Comparison of ENCODE assay signal across 15 cellular contexts in genomic region chr2:207779523-207779922, GRCh38. TPM values are rescaled to one million over a fixed set of nuclear protein-coding genes. Genes with fewer than 3 reads are reported as not detected.
DNase-seq lines count a peak whose midpoint lies in the region; ATAC-seq and TF ChIP-seq lines count a peak whose summit lies in the region.
"Had no signal": no experiment of that assay in that cellular context is flagged by ENCODE, and none has a peak within 500 bp of the region (broad histone marks: within the 10 kb centered on the region; RNA-seq: fewer than 3 reads in every experiment).

No MANE protein-coding gene starts in this region.

- 88 to 91% methylated on average over 9 to 11 of the region's 11 CpGs for WGBS in endodermal cell (ENCODE audit: insufficient coverage in 1 of 2, insufficient read length in 1 of 2), 2 experiments

- H3K4me2 ChIP-seq in GM23338: no peak overlapping the region
- H3K4me2 ChIP-seq: BLaER1 treated with 17β-estradiol and CSF1 and Interleukin-3, amounts not matched to agents 10 nM and 100 nM had no signal

- H3K9me3 ChIP-seq in endodermal cell (ENCODE audit: control insufficient read depth, low read length): no peaks in the 10 kb centered on the region
- H3K9me3 ChIP-seq: BLaER1 treated with 17β-estradiol and CSF1 and Interleukin-3, amounts not matched to agents 10 nM and 100 nM had no signal

- no peaks in the 10 kb centered on the region for H3K27me3 ChIP-seq in GM23338 (ENCODE audit: insufficient read depth)
- no peaks in the 10 kb centered on the region for H3K27me3 ChIP-seq in endodermal cell (ENCODE audit: control insufficient read depth, insufficient read depth, low read length, poor library complexity, severe bottlenecking)
- H3K27me3 ChIP-seq: BLaER1 treated with 17β-estradiol and CSF1 and Interleukin-3, amounts not matched to agents 10 nM and 100 nM had no signal

- H3K36me3 Mint-ChIP-seq in GM23338 (ENCODE audit: low read depth) (no peaks in the 10 kb centered on the region), endodermal cell (ENCODE audit: low read depth) (no peaks in the 10 kb centered on the region), natural killer cell (no peaks in the 10 kb centered on the region)
- H3K36me3 Mint-ChIP-seq: CD8-positive, alpha-beta T cell had no signal

- TF ChIP-seq CTCF in GM23338 (conservative IDR thresholded peaks at IDR 0.05; ENCODE audit: low read depth in 2 of 2) (no peak), endodermal cell (conservative IDR thresholded peaks at IDR 0.05) (no peak), natural killer cell (IDR thresholded peaks at IDR 0.05) (no peak)

- no peaks in the 10 kb centered on the region for H3K79me2 ChIP-seq in GM23338 (replicated peaks; ENCODE audit: insufficient read depth)

- no peaks in the 10 kb centered on the region for H4K20me1 ChIP-seq in GM23338 (replicated peaks; ENCODE audit: insufficient read depth)
- H4K20me1 ChIP-seq: BLaER1 treated with 17β-estradiol and CSF1 and Interleukin-3, amounts not matched to agents 10 nM and 100 nM had no signal

- no peak overlapping the region for H3K9ac ChIP-seq in endodermal cell (ENCODE audit: extremely low read depth, low read length, poor library complexity, severe bottlenecking)
- H3K9ac ChIP-seq: BLaER1 treated with 17β-estradiol and CSF1 and Interleukin-3, amounts not matched to agents 10 nM and 100 nM had no signal

- H3K4me3 Mint-ChIP-seq in GM23338 (no peak overlapping the region), endodermal cell (no peak overlapping the region), natural killer cell (no peak overlapping the region)
- H3K4me3 Mint-ChIP-seq: B cell; CD8-positive, alpha-beta T cell; H9 had no signal

- H3K27me3 Mint-ChIP-seq in GM23338 (ENCODE audit: insufficient read depth, low read depth, poor library complexity) (peaks cover 4% of the 10 kb centered on the region), endodermal cell (ENCODE audit: insufficient read depth) (no peaks in the 10 kb centered on the region), natural killer cell (ENCODE audit: low read depth in 2 of 2) (peaks cover 0 to 10% of the 10 kb centered on the region in 2 donors)

- H3K27ac ChIP-seq in GM23338 (ENCODE audit: low read depth): no peak overlapping the region
- no peak overlapping the region for H3K27ac ChIP-seq in endodermal cell (ENCODE audit: low read depth, low read length)
- H3K27ac ChIP-seq: BLaER1 treated with 17β-estradiol and CSF1 and Interleukin-3, amounts not matched to agents 10 nM and 100 nM had no signal

- H3K9me3 Mint-ChIP-seq in GM23338 (no peaks in the 10 kb centered on the region), endodermal cell (no peaks in the 10 kb centered on the region), natural killer cell (no peaks in the 10 kb centered on the region)
- H3K9me3 Mint-ChIP-seq: CD8-positive, alpha-beta T cell had no signal

- peak; percentile 63 for ATAC-seq in GM23338
- no peak for ATAC-seq in HG03175 (IDR thresholded peaks at IDR 0.05; ENCODE audit: unreplicated experiment)
- no peak for ATAC-seq in natural killer cell
- ATAC-seq: CD8-positive, alpha-beta T cell had no signal

- H3K4me3 ChIP-seq in GM23338 (no peak overlapping the region), endodermal cell (ENCODE audit: low read length) (no peak overlapping the region)
- H3K4me3 ChIP-seq: BLaER1 treated with 17β-estradiol and CSF1 and Interleukin-3, amounts not matched to agents 10 nM and 100 nM had no signal

- intact Hi-C loops in natural killer cell (cut with micrococcal nuclease): no loop called here

- peaks cover 12% of the 10 kb centered on the region for H3K4me1 Mint-ChIP-seq in GM23338
- peaks cover 38% of the 10 kb centered on the region for H3K4me1 Mint-ChIP-seq in endodermal cell
- no peaks in the 10 kb centered on the region for H3K4me1 Mint-ChIP-seq in natural killer cell
- H3K4me1 Mint-ChIP-seq: B cell had no signal

- DNase-seq in NCI-H82 (lab: John Stamatoyannopoulos, UW): peak; percentile 35
- DNase-seq in NCI-H82 treated with DMSO at 0.1 percent for 48 hours (lab: John Stamatoyannopoulos, UW; ENCODE audit: unreplicated experiment): no peak
- no peak for DNase-seq in GM23338 (ENCODE audit: low spot score)
- DNase-seq in endodermal cell: peak; percentile 51
- no peak for DNase-seq in UCSD-AML1 (lab: John Stamatoyannopoulos, UW; ENCODE audit: unreplicated experiment)
- DNase-seq in natural killer cell: no peak
- DNase-seq: 8988T; CD8-positive, alpha-beta T cell; DMS 273 treated with DMSO at 0.1 percent for 48 hours; DMS79; GF-D8; H9 had no signal

- H3K4me1 ChIP-seq in GM23338 (ENCODE audit: insufficient read depth) (peaks cover 10% of the 10 kb centered on the region), endodermal cell (ENCODE audit: control insufficient read depth, insufficient read depth, low read length) (peaks cover 10% of the 10 kb centered on the region)

- no peak overlapping the region for H3K27ac Mint-ChIP-seq in GM23338
- no peak overlapping the region for H3K27ac Mint-ChIP-seq in endodermal cell
- H3K27ac Mint-ChIP-seq in natural killer cell: no peak overlapping the region
- H3K27ac Mint-ChIP-seq: B cell; CD8-positive, alpha-beta T cell; H9 had no signal

- no peaks in the 10 kb centered on the region for H3K36me3 ChIP-seq in GM23338 (ENCODE audit: insufficient read depth)
- no peaks in the 10 kb centered on the region for H3K36me3 ChIP-seq in endodermal cell (ENCODE audit: control insufficient read depth, insufficient read depth, low read length)
- H3K36me3 ChIP-seq: BLaER1 treated with 17β-estradiol and CSF1 and Interleukin-3, amounts not matched to agents 10 nM and 100 nM had no signal

- no peaks in the 10 kb centered on the region for H3F3A ChIP-seq in GM23338 (replicated peaks; ENCODE audit: low read depth)

- H3K9me2 ChIP-seq in GM23338 (ENCODE audit: insufficient read depth): no peaks in the 10 kb centered on the region

- no peak overlapping the region for H2AFZ ChIP-seq in GM23338

TF ChIP-seq in GM23338, 12 proteins besides CTCF, POLR2A, EP300 and RAD21 (continues in another document):
- no peak for TF ChIP-seq EZH2 (IDR thresholded peaks at IDR 0.05; ENCODE audit: low read depth, unreplicated experiment)
- no peak for TF ChIP-seq ETS1 (IDR thresholded peaks at IDR 0.05)

RNA-seq across cellular contexts. Expression of gene FZD5, which starts 9.8 kb away (rescaled TPM):
- 80.5 and 94.8 TPM in 2 replicates for total RNA-seq in GM23338 (2014; rRNA removed; shearing (Covaris generic))
- polyA plus RNA-seq in GM23338 (2016; fragmentation: Nextera tagmentation; extraction: Ambion mirVana): 28.1 and 32.3 TPM in 2 replicates
- total RNA-seq in endodermal cell (1,000 to 10,000 TPM; 1,055 to 1,188 TPM), natural killer cell (1 to 10 TPM in 1 of 3 donors, under 1 TPM in 2; 0.38 to 1.0 (median 0.42) TPM)
- polyA plus RNA-seq in endodermal cell (2013, experiment 1 of 2): 95.5 TPM
- polyA plus RNA-seq in endodermal cell (2013, experiment 2 of 2): 122 TPM

Comparison
In these comparisons a context has a peak if more than half of its experiments do, and no peak if none do; other contexts are left out.
1. DNase-seq: peak in NCI-H82 (single experiment) and endodermal cell (single experiment); none in NCI-H82 treated with DMSO at 0.1 percent for 48 hours (single experiment), GM23338 (single experiment), UCSD-AML1 (single experiment) and natural killer cell (single experiment).
2. RNA of gene FZD5, which starts 9.8 kb away (total RNA-seq): 1,055 to 1,188 TPM in endodermal cell and 80.5 to 94.8 TPM in GM23338; 0.38 to 1.0 TPM in natural killer cell; every median in the first group is over 10 times any median in the second.